23 cellular contexts compared by ENCODE assay signal in the genomic region with DNA sequence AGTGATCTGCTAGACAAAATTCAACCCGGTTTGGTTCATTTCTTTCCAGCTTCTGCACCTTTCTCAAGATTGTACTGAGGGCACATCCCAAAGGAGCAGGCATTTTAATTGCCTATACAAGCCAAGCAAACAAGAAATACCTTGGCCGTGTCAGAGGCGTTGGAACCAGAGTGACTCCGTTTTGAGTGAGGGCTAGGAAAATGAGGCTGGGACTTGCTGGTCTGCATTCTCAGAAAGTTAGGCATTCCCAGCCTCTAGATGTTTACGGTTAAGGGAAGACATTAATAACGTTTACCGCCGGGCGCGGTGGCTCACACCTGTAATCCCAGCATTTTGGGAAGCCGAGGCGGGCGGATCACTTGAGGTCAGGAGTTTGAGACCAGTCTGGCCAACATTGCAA. TPM values are rescaled to one million over a fixed set of nuclear protein-coding genes. Genes with fewer than 3 reads are reported as not detected.
DNase-seq lines count a peak whose midpoint lies in the region; ATAC-seq and TF ChIP-seq lines count a peak whose summit lies in the region.
"Had no signal": no experiment of that assay in that cellular context is flagged by ENCODE, and none has a peak within 500 bp of the region (broad histone marks: within the 10 kb centered on the region; RNA-seq: fewer than 3 reads in every experiment).

No MANE protein-coding gene starts in this region.

- H3K36me3 Mint-ChIP-seq in T-helper 2 cell treated with Interferon-gamma antibody and Interleukin-4, amounts not matched to agents 5 μg/mL and 100 μg/mL, for 36 hours (ENCODE audit: low read depth), result peaks cover 7% of the 10 kb centered on the region
- H3K36me3 Mint-ChIP-seq in activated T-helper 1 cell treated with anti-CD3 and anti-CD28 coated beads, Interleukin-12 subunit alpha, Interleukin-12 subunit beta, Interleukin-2, Interleukin-4 antibody, amounts not matched to agents 30 ng/mL and 10 ng/mL and 1 ng/mL, durations not matched to agents 14 hours and 24 hours and 36 hours (ENCODE audit: low read depth), result peaks cover 16% of the 10 kb centered on the region
- H3K36me3 Mint-ChIP-seq in naive thymus-derived CD8-positive, alpha-beta T cell, result peaks cover 0 to 13% (median 3%) of the 10 kb centered on the region in 3 donors

- POLR2A ChIA-PET in A673 (lab: Charles Lee; ENCODE audit: low non-redundant PET), result no interaction called here
- POLR2A ChIA-PET in naive thymus-derived CD8-positive, alpha-beta T cell (lab: Charles Lee), result interaction anchor here (1.2 kb wide), 2 partner anchors 11 to 26 kb away, joined by 3 to 8 read pairs; partner anchors contain the start of gene SRSF7

- H3K27me3 Mint-ChIP-seq in T-helper 2 cell treated with Interferon-gamma antibody and Interleukin-4, amounts not matched to agents 5 μg/mL and 100 μg/mL, for 36 hours (ENCODE audit: low read depth), result peaks cover 15% of the 10 kb centered on the region
- H3K27me3 Mint-ChIP-seq in activated T-helper 1 cell treated with anti-CD3 and anti-CD28 coated beads, Interleukin-12 subunit alpha, Interleukin-12 subunit beta, Interleukin-2, Interleukin-4 antibody, amounts not matched to agents 30 ng/mL and 10 ng/mL and 1 ng/mL, durations not matched to agents 14 hours and 24 hours and 36 hours (ENCODE audit: insufficient read depth), result peaks cover 16% of the 10 kb centered on the region
- peaks cover 0 to 16% (median 3%) of the 10 kb centered on the region in 5 donors for H3K27me3 Mint-ChIP-seq in naive thymus-derived CD8-positive, alpha-beta T cell

- H3K4me1 Mint-ChIP-seq in T-helper 2 cell treated with Interferon-gamma antibody and Interleukin-4, amounts not matched to agents 5 μg/mL and 100 μg/mL, for 36 hours (ENCODE audit: low read depth), result peaks cover 14% of the 10 kb centered on the region
- H3K4me1 Mint-ChIP-seq in activated T-helper 1 cell treated with anti-CD3 and anti-CD28 coated beads, Interleukin-12 subunit alpha, Interleukin-12 subunit beta, Interleukin-2, Interleukin-4 antibody, amounts not matched to agents 30 ng/mL and 10 ng/mL and 1 ng/mL, durations not matched to agents 14 hours and 24 hours and 36 hours (ENCODE audit: low read depth), result peaks cover 16% of the 10 kb centered on the region
- H3K4me1 Mint-ChIP-seq in naive thymus-derived CD8-positive, alpha-beta T cell, result peaks cover 9 to 22% (median 17%) of the 10 kb centered on the region in 4 donors

- H3K36me3 ChIP-seq in A673 (ENCODE audit: insufficient read depth, low read length, poor library complexity, severe bottlenecking) (peaks cover 6% of the 10 kb centered on the region), vagina (peaks cover 0 to 13% of the 10 kb centered on the region in 2 donors)

- no peak for TF ChIP-seq POLR2A in vagina (IDR thresholded peaks at IDR 0.05)

- H3K27ac ChIP-seq in A673 (ENCODE audit: low read depth, low read length, poor library complexity, severe bottlenecking) (peak overlapping the region; percentile 23), vagina (no peak overlapping the region)
- H3K27ac ChIP-seq: 22Rv1, parathyroid adenoma, sigmoid colon, thyroid gland had no signal

- H3K9me3 ChIP-seq in A673 (ENCODE audit: low read depth, low read length, poor library complexity, severe bottlenecking), result no peaks in the 10 kb centered on the region
- no peaks in the 10 kb centered on the region for H3K9me3 ChIP-seq in vagina
- H3K9me3 ChIP-seq: sigmoid colon, thyroid gland had no signal

- CTCF ChIA-PET in A673 (lab: Charles Lee), result no interaction called here

- peak overlapping the region; percentile 22 for H3K4me3 Mint-ChIP-seq in T-helper 2 cell treated with Interferon-gamma antibody and Interleukin-4, amounts not matched to agents 5 μg/mL and 100 μg/mL, for 36 hours
- H3K4me3 Mint-ChIP-seq in activated T-helper 1 cell treated with anti-CD3 and anti-CD28 coated beads, Interleukin-12 subunit alpha, Interleukin-12 subunit beta, Interleukin-2, Interleukin-4 antibody, amounts not matched to agents 30 ng/mL and 10 ng/mL and 1 ng/mL, durations not matched to agents 14 hours and 24 hours and 36 hours, result peak overlapping the region; percentile 61
- H3K4me3 Mint-ChIP-seq in naive thymus-derived CD8-positive, alpha-beta T cell, result peak overlapping the region in 9 of 10 donors; percentile 3 to 77 (median 48)
- H3K4me3 Mint-ChIP-seq: stimulated activated naive B cell treated with anti-CD40 and anti-IgM and Interleukin-4, amounts not matched to agents 10 μg/mL and 1 μg/mL and 100 μg/mL, for 72 hours had no signal

- no peak overlapping the region for H3K27ac Mint-ChIP-seq in T-helper 2 cell treated with Interferon-gamma antibody and Interleukin-4, amounts not matched to agents 5 μg/mL and 100 μg/mL, for 36 hours
- H3K27ac Mint-ChIP-seq in activated T-helper 1 cell treated with anti-CD3 and anti-CD28 coated beads, Interleukin-12 subunit alpha, Interleukin-12 subunit beta, Interleukin-2, Interleukin-4 antibody, amounts not matched to agents 30 ng/mL and 10 ng/mL and 1 ng/mL, durations not matched to agents 14 hours and 24 hours and 36 hours, result no peak overlapping the region
- H3K27ac Mint-ChIP-seq in naive thymus-derived CD8-positive, alpha-beta T cell, result peak overlapping the region in 3 of 10 donors; percentile 33 to 62 (median 44)
- H3K27ac Mint-ChIP-seq: effector memory CD8-positive, alpha-beta T cell; stimulated activated naive B cell treated with anti-CD40 and anti-IgM and Interleukin-4, amounts not matched to agents 10 μg/mL and 1 μg/mL and 100 μg/mL, for 72 hours had no signal

- H3K4me1 ChIP-seq in A673 (ENCODE audit: insufficient read depth, low read length, poor library complexity, severe bottlenecking), result peaks cover 17% of the 10 kb centered on the region
- peaks cover 14% of the 10 kb centered on the region for H3K4me1 ChIP-seq in vagina

- no peaks in the 10 kb centered on the region for H3K27me3 ChIP-seq in A673 (replicated peaks; ENCODE audit: insufficient read depth, low read depth, low read length, poor library complexity)
- no peaks in the 10 kb centered on the region for H3K27me3 ChIP-seq in vagina
- H3K27me3 ChIP-seq: sigmoid colon, thyroid gland had no signal

- H3K9me3 Mint-ChIP-seq in T-helper 2 cell treated with Interferon-gamma antibody and Interleukin-4, amounts not matched to agents 5 μg/mL and 100 μg/mL, for 36 hours, result no peaks in the 10 kb centered on the region
- H3K9me3 Mint-ChIP-seq in activated T-helper 1 cell treated with anti-CD3 and anti-CD28 coated beads, Interleukin-12 subunit alpha, Interleukin-12 subunit beta, Interleukin-2, Interleukin-4 antibody, amounts not matched to agents 30 ng/mL and 10 ng/mL and 1 ng/mL, durations not matched to agents 14 hours and 24 hours and 36 hours, result no peaks in the 10 kb centered on the region
- no peaks in the 10 kb centered on the region for H3K9me3 Mint-ChIP-seq in naive thymus-derived CD8-positive, alpha-beta T cell
- H3K9me3 Mint-ChIP-seq: effector memory CD8-positive, alpha-beta T cell; stimulated activated naive B cell treated with anti-CD40 and anti-IgM and Interleukin-4, amounts not matched to agents 10 μg/mL and 1 μg/mL and 100 μg/mL, for 72 hours had no signal

- no peak for TF ChIP-seq CTCF in A673 (conservative IDR thresholded peaks at IDR 0.05; ENCODE audit: low read depth, low read length)
- no peak for TF ChIP-seq CTCF in vagina (IDR thresholded peaks at IDR 0.05)

- no peak for DNase-seq in T-helper 2 cell treated with Interferon-gamma antibody and Interleukin-4, amounts not matched to agents 5 μg/mL and 100 μg/mL, for 36 hours (ENCODE audit: low spot score)
- DNase-seq in T-helper 2 cell (no peak), A673 (ENCODE audit: low spot score) (no peak), C1 segment of cervical spinal cord (lab: John Stamatoyannopoulos, UW) (no peak), NCI-H1417 (lab: John Stamatoyannopoulos, UW) (no peak), vagina (ENCODE audit: extremely low spot score in 2 of 2) (no peak)
- DNase-seq in activated T-helper 1 cell treated with anti-CD3 and anti-CD28 coated beads, Interleukin-12 subunit alpha, Interleukin-12 subunit beta, Interleukin-2, Interleukin-4 antibody, amounts not matched to agents 30 ng/mL and 10 ng/mL and 1 ng/mL, durations not matched to agents 14 hours and 24 hours and 36 hours (ENCODE audit: low spot score), result no peak
- DNase-seq in naive thymus-derived CD8-positive, alpha-beta T cell, result no peak
- DNase-seq: activated CD4-positive, alpha-beta T cell treated with anti-CD3 and anti-CD28 coated beads, Interleukin-2, amount 50 U/mL, for 48 hours; activated effector memory CD4-positive, alpha-beta T cell treated with anti-CD3 and anti-CD28 coated beads, Interleukin-2, amount 50 U/mL, for 16 hours; DMS 273 treated with DMSO at 0.1 percent for 48 hours; effector memory CD8-positive, alpha-beta T cell; head of caudate nucleus; Kasumi-1; left ventricle myocardium superior; NCI-H1105 treated with DMSO at 0.1 percent for 48 hours; NCI-H526; sigmoid colon; stimulated activated naive B cell treated with anti-CD40 and anti-IgM and Interleukin-4, amounts not matched to agents 10 μg/mL and 1 μg/mL and 100 μg/mL, for 72 hours; thyroid gland had no signal

- intact Hi-C loops in A673 (cut with micrococcal nuclease; ENCODE audit: unreplicated experiment), result no loop called here
- intact Hi-C loops in activated T-helper 1 cell treated with anti-CD3 and anti-CD28 coated beads, Interleukin-12 subunit alpha, Interleukin-12 subunit beta, Interleukin-2, Interleukin-4 antibody, amounts not matched to agents 30 ng/mL and 10 ng/mL and 1 ng/mL, durations not matched to agents 14 hours and 24 hours and 36 hours (cut with micrococcal nuclease), result loop anchor here (5.0 kb wide), 1 partner anchor 451 kb away; no protein-coding TSS in a partner anchor
- intact Hi-C loops in vagina (cut with DNase I), result no loop called here

- no peak for ATAC-seq in naive thymus-derived CD8-positive, alpha-beta T cell
- ATAC-seq: effector memory CD8-positive, alpha-beta T cell; left ventricle myocardium superior; Right ventricle myocardium inferior; stimulated activated naive B cell treated with anti-CD40 and anti-IgM and Interleukin-4, amounts not matched to agents 10 μg/mL and 1 μg/mL and 100 μg/mL, for 72 hours had no signal

- H3K4me3 ChIP-seq in A673 (ENCODE audit: low read depth, low read length, poor library complexity, severe bottlenecking) (no peak overlapping the region), vagina (no peak overlapping the region)
- H3K4me3 ChIP-seq: sigmoid colon, thyroid gland had no signal

- no TSS peak for BruUV-seq in A673 (replicated peaks; lab: Mats Ljungman, UMichigan)

RNA-seq across cellular contexts. Expression of gene GEMIN6, which starts 1.5 kb away (rescaled TPM):
- total RNA-seq in A673 (2021) (27.9 and 31.1 TPM in 2 replicates), vagina (5.9 TPM)
- total RNA-seq in activated T-helper 1 cell treated with anti-CD3 and anti-CD28 coated beads, Interleukin-12 subunit alpha, Interleukin-12 subunit beta, Interleukin-2, Interleukin-4 antibody, amounts not matched to agents 30 ng/mL and 10 ng/mL and 1 ng/mL, durations not matched to agents 14 hours and 24 hours and 36 hours, result 34.9 and 36.0 TPM in 2 replicates
- total RNA-seq in naive thymus-derived CD8-positive, alpha-beta T cell, result 10 to 100 TPM; 12.0 to 13.7 TPM
- 10 to 100 TPM in 1 of 3 donors, 1 to 10 TPM in 2; 6.8 to 11.6 (median 8.3) TPM for polyA plus RNA-seq in naive thymus-derived CD8-positive, alpha-beta T cell

RNA-seq across cellular contexts. Expression of gene SRSF7, which starts 25.4 kb away (rescaled TPM):
- total RNA-seq in A673 (2021), result 320 and 355 TPM in 2 replicates
- total RNA-seq in activated T-helper 1 cell treated with anti-CD3 and anti-CD28 coated beads, Interleukin-12 subunit alpha, Interleukin-12 subunit beta, Interleukin-2, Interleukin-4 antibody, amounts not matched to agents 30 ng/mL and 10 ng/mL and 1 ng/mL, durations not matched to agents 14 hours and 24 hours and 36 hours, result 417 and 422 TPM in 2 replicates
- 100 to 1,000 TPM; 288 to 291 TPM for total RNA-seq in naive thymus-derived CD8-positive, alpha-beta T cell
- polyA plus RNA-seq in naive thymus-derived CD8-positive, alpha-beta T cell, result 100 to 1,000 TPM; 164 to 172 (median 169) TPM
- 106 TPM for total RNA-seq in vagina
